ENCODE assay signal across 22 cellular contexts in the genomic region with DNA sequence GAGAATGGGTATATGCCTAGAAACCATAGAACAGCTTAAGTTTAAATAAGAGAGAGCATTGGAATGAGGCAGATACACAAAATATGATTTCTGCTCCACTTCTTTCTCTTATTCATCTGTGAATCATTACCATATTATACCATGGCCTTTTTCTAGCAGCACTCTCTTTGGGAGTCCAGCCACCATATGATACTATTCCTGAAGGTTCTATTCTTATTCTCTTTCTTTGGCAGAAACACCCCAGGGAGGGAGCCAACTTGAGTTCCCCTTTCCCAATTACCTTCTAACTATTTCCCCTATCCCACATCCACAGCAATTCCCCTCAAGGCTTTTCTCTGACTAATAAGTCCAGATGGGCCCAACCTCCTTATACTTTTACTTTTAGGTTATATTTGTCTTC.
"Had no signal": no experiment of that assay in that cellular context is flagged by ENCODE, and none has a peak within 500 bp of the region (broad histone marks: within the 10 kb centered on the region; RNA-seq: fewer than 3 reads in every experiment).

No MANE protein-coding gene starts in this region.

- DNase-seq: activated CD4-positive, alpha-beta T cell treated with anti-CD3 and anti-CD28 coated beads, Interleukin-2, amount 10 ng/mL, durations not matched to agents 24 days and 14 days; activated CD8-positive, alpha-beta T cell treated with anti-CD3 and anti-CD28 coated beads, Interleukin-2, amount 10 ng/mL, durations not matched to agents 7 days and 5 days; activated naive CD4-positive, alpha-beta T cell treated with anti-CD3 and anti-CD28 coated beads, Interleukin-2, amount 50 U/mL, for 16 hours; activated T-cell treated with anti-CD3 and anti-CD28 coated beads, Interleukin-2, amount 50 U/mL, for 4 hours; effector CD8-positive, alpha-beta T cell; islet precursor cell; midbrain; nephron progenitor cell; nucleus accumbens; posterior cingulate gyrus; retina; stimulated activated CD4-positive, alpha-beta T cell treated with anti-CD3 and anti-CD28 coated beads, Interleukin-12 subunit alpha, Interleukin-12 subunit beta, amount 100 ng/mL, for 4 hours; stimulated activated CD4-positive, alpha-beta T cell treated with anti-CD3 and anti-CD28 coated beads, Interleukin-1b, Interleukin-23, amount 100 ng/mL, for 48 hours; stimulated activated CD8-positive, alpha-beta memory T cell treated with anti-CD3 and anti-CD28 coated beads, Interleukin-4, amount 100 ng/mL, for 48 hours; stimulated activated naive CD4-positive, alpha-beta T cell; tibial artery had no signal

- H3K27me3 ChIP-seq: ascending aorta, breast epithelium, hepatocyte, tibial artery had no signal

- H3K4me1 Mint-ChIP-seq: activated CD4-positive, alpha-beta T cell treated with anti-CD3 and anti-CD28 coated beads, Interleukin-2, amount 10 ng/mL, durations not matched to agents 24 days and 14 days; nephron progenitor cell had no signal

- ATAC-seq: activated CD8-positive, alpha-beta T cell treated with anti-CD3 and anti-CD28 coated beads, Interleukin-2, amount 10 ng/mL, durations not matched to agents 7 days and 5 days; activated T-cell treated with anti-CD3 and anti-CD28 coated beads, Interleukin-2, amount 50 U/mL, for 4 hours; esophagus mucosa had no signal

- H3K4me1 ChIP-seq: breast epithelium had no signal

- H2AFZ ChIP-seq: hepatocyte had no signal

- H3K27ac Mint-ChIP-seq: activated CD4-positive, alpha-beta T cell treated with anti-CD3 and anti-CD28 coated beads, Interleukin-2, amount 10 ng/mL, durations not matched to agents 24 days and 14 days; activated CD8-positive, alpha-beta T cell treated with anti-CD3 and anti-CD28 coated beads, Interleukin-2, amount 10 ng/mL, durations not matched to agents 7 days and 5 days; dendritic cell treated with granulocyte-macrophage colony-stimulating factor and Interleukin-4, amounts not matched to agents 40 ng/mL and 50 ng/mL, for 4 days; nephron progenitor cell had no signal

- H3K27me3 Mint-ChIP-seq: activated CD4-positive, alpha-beta T cell treated with anti-CD3 and anti-CD28 coated beads, Interleukin-2, amount 10 ng/mL, durations not matched to agents 24 days and 14 days; dendritic cell treated with granulocyte-macrophage colony-stimulating factor and Interleukin-4, amounts not matched to agents 40 ng/mL and 50 ng/mL, for 4 days had no signal

- H3K4me2 ChIP-seq: hepatocyte had no signal

- H3K4me3 Mint-ChIP-seq: activated CD4-positive, alpha-beta T cell treated with anti-CD3 and anti-CD28 coated beads, Interleukin-2, amount 10 ng/mL, durations not matched to agents 24 days and 14 days; activated CD8-positive, alpha-beta T cell treated with anti-CD3 and anti-CD28 coated beads, Interleukin-2, amount 10 ng/mL, durations not matched to agents 7 days and 5 days; activated T-cell treated with anti-CD3 and anti-CD28 coated beads, Interleukin-2, amount 50 U/mL, for 4 hours; dendritic cell treated with granulocyte-macrophage colony-stimulating factor and Interleukin-4, amounts not matched to agents 40 ng/mL and 50 ng/mL, for 4 days; nephron progenitor cell had no signal

- H3K9me3 ChIP-seq: ascending aorta, breast epithelium, tibial artery had no signal

- H3K36me3 ChIP-seq: ascending aorta, breast epithelium, tibial artery had no signal

- FAIRE-seq: urothelium cell line had no signal

- H3K9me3 Mint-ChIP-seq: activated CD4-positive, alpha-beta T cell treated with anti-CD3 and anti-CD28 coated beads, Interleukin-2, amount 10 ng/mL, durations not matched to agents 24 days and 14 days; activated T-cell treated with anti-CD3 and anti-CD28 coated beads, Interleukin-2, amount 50 U/mL, for 4 hours; dendritic cell treated with granulocyte-macrophage colony-stimulating factor and Interleukin-4, amounts not matched to agents 40 ng/mL and 50 ng/mL, for 4 days had no signal

- H3K4me3 ChIP-seq: ascending aorta, breast epithelium, hepatocyte, tibial artery had no signal

- H3K27ac ChIP-seq: breast epithelium, hepatocyte, tibial artery had no signal
